In the genomic region with DNA sequence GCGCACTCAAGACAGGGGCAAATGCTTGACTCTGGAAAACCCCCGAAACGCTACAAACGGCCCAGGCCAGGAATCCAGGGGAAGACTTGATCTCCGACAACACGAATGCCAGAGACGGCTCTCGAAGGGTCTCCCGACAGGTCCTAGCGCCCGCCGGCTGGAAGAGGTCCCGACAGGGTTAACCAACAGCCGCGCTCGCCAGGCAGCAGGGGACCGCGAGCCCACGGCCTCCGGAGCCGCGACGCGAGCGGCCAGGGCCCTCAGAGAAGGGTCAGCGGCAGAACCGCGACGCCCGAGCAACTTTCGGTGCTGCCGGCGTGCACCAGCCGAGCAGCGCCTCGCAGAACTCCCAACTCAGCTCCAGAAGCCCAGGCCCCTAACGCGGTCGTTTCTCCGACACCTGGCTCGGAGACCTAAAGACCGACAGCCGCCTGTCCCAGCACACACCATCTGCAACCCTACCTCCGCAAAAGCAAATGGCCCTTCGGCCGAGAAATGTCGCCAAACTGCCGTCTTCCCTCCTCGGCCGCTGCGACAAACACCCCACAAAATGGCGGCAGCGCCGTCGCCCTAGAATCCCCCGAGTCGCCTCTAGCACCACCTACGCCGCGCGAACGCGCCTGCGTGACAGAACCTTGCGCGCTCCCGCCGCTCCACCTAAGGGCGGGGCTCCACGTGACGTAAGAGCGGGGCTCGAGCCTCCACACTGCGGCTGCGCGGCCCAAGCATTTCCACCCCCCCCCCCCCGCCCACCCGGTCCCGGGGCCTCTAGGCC, we compare ENCODE assay signal across 8 cellular contexts. TPM values are rescaled to one million over a fixed set of nuclear protein-coding genes. Genes with fewer than 3 reads are reported as not detected.
DNase-seq lines count a peak whose midpoint lies in the region; ATAC-seq and TF ChIP-seq lines count a peak whose summit lies in the region.

A gene (minus strand): TSS at position 567 of the 775 bp plus-strand sequence. CDS start 3,634 bp downstream, outside the sequence.

- peaks cover 42% of the 10 kb centered on the region for H3K27me3 Mint-ChIP-seq in H9 (ENCODE audit: low read depth)
- H3K27me3 Mint-ChIP-seq in stimulated activated naive CD8-positive, alpha-beta T cell treated with anti-CD3 and anti-CD28 coated beads, Interleukin-15, amount 100 ng/mL, for 72 hours: no peaks in the 10 kb centered on the region

- H3K4me3 ChIP-seq in neural cell (ENCODE audit: low read length): peak within 1 kb of the TSS; percentile 93

- H2BK15ac ChIP-seq in H9 (ENCODE audit: low read depth, low read length): no peak within 1 kb of the TSS

- peak within 1 kb of the TSS; percentile 19 for H4K5ac ChIP-seq in H9 (ENCODE audit: insufficient read length, low read depth, low read length)

- peak; percentile 56 for TF ChIP-seq EP300 in neural cell (conservative IDR thresholded peaks at IDR 0.05; ENCODE audit: poor library complexity, severe bottlenecking)

- H3K56ac ChIP-seq in H9 (ENCODE audit: insufficient read length, low read depth, low read length): no peak within 1 kb of the TSS

- no peak within 1 kb of the TSS; the same call in 1 of the 2 replicates for H3K4ac ChIP-seq in H9 (ENCODE audit: low read depth, low read length)

- H3K9me3 Mint-ChIP-seq in H9: peaks cover 0 to 6% of the 10 kb centered on the region in 2 experiments; a peak in 3 of 5 replicates
- H3K9me3 Mint-ChIP-seq in stimulated activated naive CD8-positive, alpha-beta T cell treated with anti-CD3 and anti-CD28 coated beads, Interleukin-15, amount 100 ng/mL, for 72 hours: peaks cover 6 to 8% of the 10 kb centered on the region in 2 donors

- H3K4me1 Mint-ChIP-seq in H9: peaks cover 23 to 34% of the 10 kb centered on the region in 2 experiments
- H3K4me1 Mint-ChIP-seq in stimulated activated naive CD8-positive, alpha-beta T cell treated with anti-CD3 and anti-CD28 coated beads, Interleukin-15, amount 100 ng/mL, for 72 hours: peaks cover 34% of the 10 kb centered on the region

- H2AFZ ChIP-seq in H9 (ENCODE audit: low read length) (peak within 1 kb of the TSS; percentile 16), neural cell (ENCODE audit: low read depth, low read length) (peak within 1 kb of the TSS; percentile 100)

- TF ChIP-seq CTCF in H9 (conservative IDR thresholded peaks at IDR 0.05): no peak
- TF ChIP-seq CTCF in neural cell (IDR thresholded peaks at IDR 0.05; ENCODE audit: poor library complexity, severe bottlenecking): no peak

- H3K9me3 ChIP-seq in H9 (ENCODE audit: control insufficient read depth, low read depth, low read length) (no peaks in the 10 kb centered on the region), neural cell (ENCODE audit: low read length) (no peaks in the 10 kb centered on the region)

- peak; percentile 95 for DNase-seq in ELR (ENCODE audit: low read depth)
- DNase-seq in H9: peak; percentile 91
- peak; percentile 88 for DNase-seq in M059J (ENCODE audit: low read depth)
- DNase-seq in SHP77 treated with DMSO at 0.1 percent for 48 hours (lab: John Stamatoyannopoulos, UW): peak; percentile 77
- DNase-seq in activated effector memory CD4-positive, alpha-beta T cell treated with anti-CD3 and anti-CD28 coated beads, Interleukin-2, amount 50 U/mL, for 16 hours: peak; percentile 99
- peak; percentile 92 for DNase-seq in fibroblast of the conjunctiva (ENCODE audit: low read depth)
- DNase-seq in stimulated activated naive CD8-positive, alpha-beta T cell treated with anti-CD3 and anti-CD28 coated beads, Interleukin-15, amount 100 ng/mL, for 72 hours: peak; percentile 97

- peak within 1 kb of the TSS; percentile 98 for H3K14ac ChIP-seq in H9 (ENCODE audit: insufficient read depth, low read length)

- peak within 1 kb of the TSS; percentile 96 to 99 for H3K4me3 Mint-ChIP-seq in H9
- H3K4me3 Mint-ChIP-seq in stimulated activated naive CD8-positive, alpha-beta T cell treated with anti-CD3 and anti-CD28 coated beads, Interleukin-15, amount 100 ng/mL, for 72 hours: peak within 1 kb of the TSS; percentile 99

- H3K27me3 ChIP-seq in H9 (ENCODE audit: insufficient read depth, low read length): no peaks in the 10 kb centered on the region
- H3K27me3 ChIP-seq in neural cell (ENCODE audit: insufficient read depth, low read depth, low read length): no peaks in the 10 kb centered on the region

- peak; percentile 92 for ATAC-seq in stimulated activated naive CD8-positive, alpha-beta T cell treated with anti-CD3 and anti-CD28 coated beads, Interleukin-15, amount 100 ng/mL, for 72 hours

- TF ChIP-seq RAD21 in neural cell (conservative IDR thresholded peaks at IDR 0.05): peak; percentile 23

- no CpG with 5 or more reads among the region's 79 CpGs for WGBS in H9 (ENCODE audit: extremely low coverage, insufficient read length, low lambda C conversion rate)

- H3K4me2 ChIP-seq in H9 (ENCODE audit: insufficient read depth, insufficient read length, low read length): peak within 1 kb of the TSS; percentile 75
- peak within 1 kb of the TSS; percentile 66 for H3K4me2 ChIP-seq in neural cell (ENCODE audit: low read length)

- H3K23ac ChIP-seq in H9 (ENCODE audit: insufficient read length, low read depth, low read length): no peak within 1 kb of the TSS

- peaks cover 0 to 11% (median 6%) of the 10 kb centered on the region in 3 experiments; a peak in 6 of 7 replicates for H3K36me3 Mint-ChIP-seq in H9 (ENCODE audit: insufficient read depth in 1 of 3, low read depth in 3 of 3)

- H3F3A ChIP-seq in neural cell (ENCODE audit: insufficient read depth, low read length, poor library complexity, severe bottlenecking): peaks cover 5% of the 10 kb centered on the region

- no peaks in the 10 kb centered on the region for H3K36me3 ChIP-seq in neural cell (ENCODE audit: insufficient read depth, low read length)

- peaks cover 4% of the 10 kb centered on the region for H3K79me1 ChIP-seq in H9 (ENCODE audit: insufficient read depth, low read depth, low read length, poor library complexity, severe bottlenecking)

- peak within 1 kb of the TSS; percentile 93 for H3K9ac ChIP-seq in H9 (ENCODE audit: extremely low read depth, insufficient read length, low read length)
- H3K9ac ChIP-seq in neural cell (ENCODE audit: low read length): peak within 1 kb of the TSS; percentile 97

- H2BK12ac ChIP-seq in H9 (ENCODE audit: insufficient read length, low read depth, low read length): peak within 1 kb of the TSS; percentile 24

- peak within 1 kb of the TSS; percentile 95 to 100 (median 99); a peak in 6 of 7 replicates for H3K27ac Mint-ChIP-seq in H9
- peak within 1 kb of the TSS; percentile 99 to 100 for H3K27ac Mint-ChIP-seq in stimulated activated naive CD8-positive, alpha-beta T cell treated with anti-CD3 and anti-CD28 coated beads, Interleukin-15, amount 100 ng/mL, for 72 hours

- peak within 1 kb of the TSS; percentile 46 for H4K91ac ChIP-seq in H9 (ENCODE audit: insufficient read length, low read depth, low read length)

- H4K20me1 ChIP-seq in H9 (ENCODE audit: control insufficient read depth, insufficient read depth, insufficient read length) (no peaks in the 10 kb centered on the region), neural cell (ENCODE audit: insufficient read depth) (peaks cover 8% of the 10 kb centered on the region)

- peaks cover 11% of the 10 kb centered on the region for H3K23me2 ChIP-seq in H9 (ENCODE audit: insufficient read length, low read depth, low read length, poor library complexity, severe bottlenecking)

- peaks cover 10% of the 10 kb centered on the region; the same call in 1 of the 2 replicates for H3K79me2 ChIP-seq in H9 (ENCODE audit: insufficient read depth, low read length)
- H3K79me2 ChIP-seq in neural cell (replicated peaks; ENCODE audit: insufficient read depth, low read length): peaks cover 42% of the 10 kb centered on the region

- no peak within 1 kb of the TSS for H4K8ac ChIP-seq in H9 (replicated peaks; ENCODE audit: insufficient read length, low read depth, low read length)

- H3K4me1 ChIP-seq in H9 (ENCODE audit: insufficient read depth, low read length): peaks cover 9% of the 10 kb centered on the region; the same call in 1 of the 2 replicates

- H3K27ac ChIP-seq in H9 (ENCODE audit: insufficient read length, low read depth, low read length) (peak within 1 kb of the TSS; percentile 48), neural cell (ENCODE audit: low read length) (peak within 1 kb of the TSS; percentile 95)

- H2AK5ac ChIP-seq in H9 (ENCODE audit: insufficient read length, low read length): no peak within 1 kb of the TSS

- H2BK120ac ChIP-seq in H9 (ENCODE audit: low read depth, low read length, poor library complexity, severe bottlenecking): no peak within 1 kb of the TSS

- peak within 1 kb of the TSS; percentile 56 for H2BK5ac ChIP-seq in H9 (ENCODE audit: insufficient read length, low read length)

- H3K9me2 ChIP-seq in neural cell (ENCODE audit: insufficient read depth, low read length): no peaks in the 10 kb centered on the region

- H3T11ph ChIP-seq in H9 (ENCODE audit: low read length): peak within 1 kb of the TSS; percentile 22

- H2BK20ac ChIP-seq in H9 (ENCODE audit: low read depth, low read length, poor library complexity, severe bottlenecking): no peak within 1 kb of the TSS

- H3K18ac ChIP-seq in H9 (ENCODE audit: insufficient read length, low read depth, low read length): peak within 1 kb of the TSS; percentile 100

TF ChIP-seq in neural cell, 6 proteins besides CTCF, POLR2A, EP300 and RAD21 (continues in another document):
- TF ChIP-seq, protein P1, sequence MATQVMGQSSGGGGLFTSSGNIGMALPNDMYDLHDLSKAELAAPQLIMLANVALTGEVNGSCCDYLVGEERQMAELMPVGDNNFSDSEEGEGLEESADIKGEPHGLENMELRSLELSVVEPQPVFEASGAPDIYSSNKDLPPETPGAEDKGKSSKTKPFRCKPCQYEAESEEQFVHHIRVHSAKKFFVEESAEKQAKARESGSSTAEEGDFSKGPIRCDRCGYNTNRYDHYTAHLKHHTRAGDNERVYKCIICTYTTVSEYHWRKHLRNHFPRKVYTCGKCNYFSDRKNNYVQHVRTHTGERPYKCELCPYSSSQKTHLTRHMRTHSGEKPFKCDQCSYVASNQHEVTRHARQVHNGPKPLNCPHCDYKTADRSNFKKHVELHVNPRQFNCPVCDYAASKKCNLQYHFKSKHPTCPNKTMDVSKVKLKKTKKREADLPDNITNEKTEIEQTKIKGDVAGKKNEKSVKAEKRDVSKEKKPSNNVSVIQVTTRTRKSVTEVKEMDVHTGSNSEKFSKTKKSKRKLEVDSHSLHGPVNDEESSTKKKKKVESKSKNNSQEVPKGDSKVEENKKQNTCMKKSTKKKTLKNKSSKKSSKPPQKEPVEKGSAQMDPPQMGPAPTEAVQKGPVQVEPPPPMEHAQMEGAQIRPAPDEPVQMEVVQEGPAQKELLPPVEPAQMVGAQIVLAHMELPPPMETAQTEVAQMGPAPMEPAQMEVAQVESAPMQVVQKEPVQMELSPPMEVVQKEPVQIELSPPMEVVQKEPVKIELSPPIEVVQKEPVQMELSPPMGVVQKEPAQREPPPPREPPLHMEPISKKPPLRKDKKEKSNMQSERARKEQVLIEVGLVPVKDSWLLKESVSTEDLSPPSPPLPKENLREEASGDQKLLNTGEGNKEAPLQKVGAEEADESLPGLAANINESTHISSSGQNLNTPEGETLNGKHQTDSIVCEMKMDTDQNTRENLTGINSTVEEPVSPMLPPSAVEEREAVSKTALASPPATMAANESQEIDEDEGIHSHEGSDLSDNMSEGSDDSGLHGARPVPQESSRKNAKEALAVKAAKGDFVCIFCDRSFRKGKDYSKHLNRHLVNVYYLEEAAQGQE (IDR thresholded peaks at IDR 0.05; ENCODE audit: borderline replicate concordance): peak; percentile 85

RNA-seq across cellular contexts. Expression of the gene that starts here (rescaled TPM):
- total RNA-seq in H9 (2021): 10.9 and 12.5 TPM in 2 replicates
- total RNA-seq in M059J (2014; rRNA removed; shearing (Covaris generic)): 4.6 and 6.6 TPM in 2 replicates
- polyA plus RNA-seq in neural cell: 93.9 and 115 TPM in 2 replicates
- 64.3 and 82.2 TPM in 2 replicates for polyA minus RNA-seq in neural cell

Comparison
In these comparisons a context has a peak if more than half of its experiments do, and no peak if none do; other contexts are left out.
1. Peak in every context shown above with its lines: DNase-seq, ATAC-seq, H3K4me3 ChIP-seq and H3K27ac ChIP-seq.